15 cellular contexts compared by ENCODE assay signal in the genomic region with DNA sequence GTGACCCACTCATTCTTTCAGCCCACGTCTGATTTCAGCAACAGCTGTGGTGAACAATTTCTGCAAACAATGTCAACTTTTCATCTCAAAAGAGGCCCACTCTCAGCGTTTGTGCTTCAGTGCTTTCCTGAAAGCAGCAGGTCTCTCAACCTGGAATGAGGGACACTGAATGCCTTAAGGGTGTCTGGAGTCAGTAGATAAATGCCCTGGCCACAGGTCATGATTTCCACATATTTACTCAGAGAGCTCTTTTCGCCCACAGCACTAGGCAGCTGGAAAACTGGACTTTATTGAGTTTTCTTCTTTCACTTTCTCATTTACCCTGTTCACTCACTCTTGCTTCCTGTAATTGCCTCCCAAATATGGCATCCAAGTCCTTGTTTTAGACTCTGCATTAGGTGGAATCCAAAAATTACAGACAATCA. TPM values are rescaled to one million over a fixed set of nuclear protein-coding genes. Genes with fewer than 3 reads are reported as not detected.
DNase-seq lines count a peak whose midpoint lies in the region; ATAC-seq and FAIRE-seq lines count a peak whose summit lies in the region.
"Had no signal": no experiment of that assay in that cellular context is flagged by ENCODE, and none has a peak within 500 bp of the region (broad histone marks: within the 10 kb centered on the region; RNA-seq: fewer than 3 reads in every experiment).

No MANE protein-coding gene starts in this region.

- H3K27ac ChIP-seq in CD4-positive, alpha-beta memory T cell (ENCODE audit: low read depth, low read length): no peak overlapping the region
- H3K27ac ChIP-seq: A549, upper lobe of left lung had no signal

- H3K27me3 ChIP-seq in CD4-positive, alpha-beta memory T cell (ENCODE audit: insufficient read depth, low read length): no peaks in the 10 kb centered on the region
- H3K27me3 ChIP-seq: upper lobe of left lung had no signal

- H3K27ac Mint-ChIP-seq in CD4-positive, alpha-beta memory T cell: no peak overlapping the region
- H3K27ac Mint-ChIP-seq in activated CD4-positive, alpha-beta T cell treated with anti-CD3 and anti-CD28 coated beads, Interleukin-2, amount 10 ng/mL, durations not matched to agents 7 days and 5 days: no peak overlapping the region

- H3K36me3 Mint-ChIP-seq in CD4-positive, alpha-beta memory T cell: no peaks in the 10 kb centered on the region
- H3K36me3 Mint-ChIP-seq in activated CD4-positive, alpha-beta T cell treated with anti-CD3 and anti-CD28 coated beads, Interleukin-2, amount 10 ng/mL, durations not matched to agents 7 days and 5 days (ENCODE audit: low read depth): no peaks in the 10 kb centered on the region

- in situ Hi-C loops in ACHN (cut with HindIII; ENCODE audit: low pct_ligation_motif_present, low pct_unique_long_range_greater_than_20kb, low sequenced_read_pairs): no loop called here

- POLR2A ChIA-PET in CD4-positive, alpha-beta memory T cell (lab: Charles Lee; ENCODE audit: partially characterized antibody): no interaction called here
- POLR2A ChIA-PET in activated CD4-positive, alpha-beta T cell treated with anti-CD3 and anti-CD28 coated beads, Interleukin-2, amount 10 ng/mL, durations not matched to agents 7 days and 5 days (lab: Charles Lee): no interaction called here

- no peaks in the 10 kb centered on the region for H3K9me3 ChIP-seq in CD4-positive, alpha-beta memory T cell (ENCODE audit: control insufficient read depth in 1 of 2, low read length in 2 of 2)
- H3K9me3 ChIP-seq: A549, upper lobe of left lung had no signal

- H3K4me3 ChIP-seq in CD4-positive, alpha-beta memory T cell (ENCODE audit: low read length in 2 of 2): no peak overlapping the region
- H3K4me3 ChIP-seq: A549, upper lobe of left lung had no signal

- intact Hi-C loops in CD4-positive, alpha-beta memory T cell (cut with micrococcal nuclease): no loop called here

- peaks cover 0 to 3% (median 1%) of the 10 kb centered on the region in 8 donors for H3K9me3 Mint-ChIP-seq in CD4-positive, alpha-beta memory T cell
- H3K9me3 Mint-ChIP-seq in activated CD4-positive, alpha-beta T cell treated with anti-CD3 and anti-CD28 coated beads, Interleukin-2, amount 10 ng/mL, durations not matched to agents 7 days and 5 days: no peaks in the 10 kb centered on the region
- H3K9me3 Mint-ChIP-seq: neural crest cell had no signal

- peak; percentile 64 for ATAC-seq in HG02840 (IDR thresholded peaks at IDR 0.05; ENCODE audit: low FRiP score, unreplicated experiment)
- no peak for ATAC-seq in activated CD4-positive, CD25-positive, alpha-beta regulatory T cell treated with anti-CD3 and anti-CD28 coated beads, Interleukin-2, amount 50 U/mL, for 24 hours
- ATAC-seq: A549 had no signal

- CTCF ChIA-PET in CD4-positive, alpha-beta memory T cell (lab: Charles Lee; ENCODE audit: partially characterized antibody): no interaction called here
- CTCF ChIA-PET in activated CD4-positive, alpha-beta T cell treated with anti-CD3 and anti-CD28 coated beads, Interleukin-2, amount 10 ng/mL, durations not matched to agents 7 days and 5 days (lab: Charles Lee): no interaction called here

- DNase-seq in ACHN (peak; percentile 21), GM19239 (ENCODE audit: insufficient read length, low spot score) (no peak), OCI-M1 (lab: John Stamatoyannopoulos, UW) (peak; percentile 91), superior temporal gyrus (ENCODE audit: extremely low spot score) (no peak)
- DNase-seq in CD4-positive, alpha-beta memory T cell: no peak
- DNase-seq in activated CD4-positive, alpha-beta T cell treated with anti-CD3 and anti-CD28 coated beads, Interleukin-2, amount 10 ng/mL, durations not matched to agents 7 days and 5 days: no peak
- DNase-seq: activated CD4-positive, CD25-positive, alpha-beta regulatory T cell treated with anti-CD3 and anti-CD28 coated beads, Interleukin-2, amount 50 U/mL, for 72 hours; activated naive CD4-positive, alpha-beta T cell treated with Interleukin-2 at 50 U/mL for 16 hours; effector CD8-positive, alpha-beta T cell; NCI-H1436 treated with DMSO at 0.1 percent for 48 hours; upper lobe of left lung had no signal

- no peaks in the 10 kb centered on the region for H3K27me3 Mint-ChIP-seq in CD4-positive, alpha-beta memory T cell
- no peaks in the 10 kb centered on the region for H3K27me3 Mint-ChIP-seq in activated CD4-positive, alpha-beta T cell treated with anti-CD3 and anti-CD28 coated beads, Interleukin-2, amount 10 ng/mL, durations not matched to agents 7 days and 5 days

- H3K4me1 ChIP-seq in CD4-positive, alpha-beta memory T cell (ENCODE audit: insufficient read depth, low read length): no peaks in the 10 kb centered on the region
- H3K4me1 ChIP-seq: A549 had no signal

- no peaks in the 10 kb centered on the region for H3K4me1 Mint-ChIP-seq in CD4-positive, alpha-beta memory T cell
- no peaks in the 10 kb centered on the region for H3K4me1 Mint-ChIP-seq in activated CD4-positive, alpha-beta T cell treated with anti-CD3 and anti-CD28 coated beads, Interleukin-2, amount 10 ng/mL, durations not matched to agents 7 days and 5 days
- H3K4me1 Mint-ChIP-seq: neural crest cell had no signal

- H3K36me3 ChIP-seq in CD4-positive, alpha-beta memory T cell (ENCODE audit: insufficient read depth, low read length): no peaks in the 10 kb centered on the region
- H3K36me3 ChIP-seq: upper lobe of left lung had no signal

- H3K4me3 Mint-ChIP-seq in CD4-positive, alpha-beta memory T cell: no peak overlapping the region
- no peak overlapping the region for H3K4me3 Mint-ChIP-seq in activated CD4-positive, alpha-beta T cell treated with anti-CD3 and anti-CD28 coated beads, Interleukin-2, amount 10 ng/mL, durations not matched to agents 7 days and 5 days
- H3K4me3 Mint-ChIP-seq: neural crest cell had no signal

- peak; percentile 79 for FAIRE-seq in GM19239 (lab: Jason Lieb, UNC)
- FAIRE-seq: A549 had no signal

RNA-seq across cellular contexts. Expression of a gene that starts 52.8 kb away (rescaled TPM):
- total RNA-seq in CD4-positive, alpha-beta memory T cell: not detected
- polyA plus RNA-seq in CD4-positive, alpha-beta memory T cell: not detected
- total RNA-seq in activated CD4-positive, alpha-beta T cell treated with anti-CD3 and anti-CD28 coated beads, Interleukin-2, amount 10 ng/mL, durations not matched to agents 7 days and 5 days: not detected
- total RNA-seq: upper lobe of left lung had no signal
- polyA plus RNA-seq: A549 had no signal

Comparison
In these comparisons a context has a peak if more than half of its experiments do, and no peak if none do; other contexts are left out.
1. DNase-seq: peak in ACHN (single experiment) and OCI-M1 (single experiment); none in GM19239 (single experiment), CD4-positive, alpha-beta memory T cell (0 of 5), superior temporal gyrus (single experiment) and activated CD4-positive, alpha-beta T cell treated with anti-CD3 and anti-CD28 coated beads, Interleukin-2, amount 10 ng/mL, durations not matched to agents 7 days and 5 days (single experiment).